Comparison of ENCODE assay signal across 26 cellular contexts in genomic region chr6:137989696-137990095, GRCh38.
DNase-seq lines count a peak whose midpoint lies in the region; ATAC-seq and TF ChIP-seq lines count a peak whose summit lies in the region.
"Had no signal": no experiment of that assay in that cellular context is flagged by ENCODE, and none has a peak within 500 bp of the region (broad histone marks: within the 10 kb centered on the region; RNA-seq: fewer than 3 reads in every experiment).

No MANE protein-coding gene starts in this region.

- no peak for TF ChIP-seq CTCF in RWPE2 (IDR thresholded peaks at IDR 0.05; ENCODE audit: poor library complexity, severe bottlenecking)

- no peaks in the 10 kb centered on the region for H3K9me3 ChIP-seq in RWPE2 (ENCODE audit: severe bottlenecking)
- H3K9me3 ChIP-seq: BE2C, SJSA1 had no signal

- DNase-seq in GM03348 (ENCODE audit: low spot score) = peak; percentile 24
- no peak for DNase-seq in RWPE2 (ENCODE audit: low spot score)
- DNase-seq in fibroblast of peridontal ligament (ENCODE audit: extremely low read depth) = peak; percentile 49
- DNase-seq in anterior cingulate cortex (lab: John Stamatoyannopoulos, UW) = no peak
- DNase-seq in NCI-H345 (lab: John Stamatoyannopoulos, UW) = no peak
- DNase-seq: BE2C; Calu3; DND-41; Karpas-422; MV-4-11; NCI-H1105; NCI-H1436 treated with DMSO at 0.1 percent for 48 hours; NCI-H187 treated with DMSO at 0.1 percent for 48 hours; NCI-H2171 treated with DMSO at 0.1 percent for 48 hours; NCI-H446; NCI-H524 treated with DMSO at 0.1 percent for 48 hours; NCI-H774; NK-92 treated with Interleukin-12 subunit alpha and Interleukin-12 subunit beta, amount 100 ng/mL, for 24 hours; PC-3; Right ventricle myocardium superior; T-helper 1 cell had no signal

- H3K4me3 ChIP-seq in RWPE2 (ENCODE audit: severe bottlenecking) = no peak overlapping the region
- H3K4me3 ChIP-seq: GM12878, SJSA1 had no signal

- H3K27me3 ChIP-seq in RWPE2 (ENCODE audit: insufficient read depth, poor library complexity, severe bottlenecking) = no peaks in the 10 kb centered on the region
- H3K27me3 ChIP-seq: BE2C had no signal

- H3K36me3 ChIP-seq in RWPE2 (ENCODE audit: low read depth) = no peaks in the 10 kb centered on the region
- H3K36me3 ChIP-seq: BE2C, SJSA1 had no signal

- peaks cover 8% of the 10 kb centered on the region for H3K4me1 ChIP-seq in RWPE2 (ENCODE audit: insufficient read depth, poor library complexity, severe bottlenecking)
- H3K4me1 ChIP-seq: BE2C, SJSA1 had no signal

- ATAC-seq in RWPE2 (ENCODE audit: low read depth) (peak; percentile 50; the same call in 2 of the 3 replicates), GM18517 (IDR thresholded peaks at IDR 0.05; ENCODE audit: unreplicated experiment) (no peak), GM19467 (IDR thresholded peaks at IDR 0.05; ENCODE audit: unreplicated experiment) (no peak)
- ATAC-seq: GM12878, HepG2, PC-3 had no signal

- peak overlapping the region; percentile 27 for H3K27ac ChIP-seq in RWPE2 (ENCODE audit: poor library complexity, severe bottlenecking)
- H3K27ac ChIP-seq: SJSA1 had no signal

Comparison
In these comparisons a context has a peak if more than half of its experiments do, and no peak if none do; other contexts are left out.
1. DNase-seq: peak in GM03348 (single experiment) and fibroblast of peridontal ligament (single experiment); none in RWPE2 (single experiment), anterior cingulate cortex (0 of 58) and NCI-H345 (single experiment).